Comparison of ENCODE assay signal across 9 cellular contexts in the genomic region with DNA sequence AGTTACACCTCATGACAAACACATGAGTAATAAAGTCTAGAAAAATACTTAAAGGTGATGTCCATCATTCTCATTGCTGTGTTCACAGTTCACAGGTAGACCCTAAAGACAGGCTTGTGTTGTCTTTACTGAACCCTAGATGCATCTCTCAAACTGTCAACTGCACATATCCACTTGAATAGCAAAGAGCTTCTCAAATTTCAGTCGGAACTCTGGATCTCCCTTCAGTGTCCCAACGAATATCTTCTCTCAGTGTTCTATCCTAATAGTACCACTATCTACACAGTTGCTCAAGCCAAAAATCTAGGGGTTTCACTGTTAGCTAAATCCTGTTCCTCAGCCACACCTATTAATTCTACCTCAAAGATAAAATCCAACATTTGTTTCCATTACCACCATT. TPM values are rescaled to one million over a fixed set of nuclear protein-coding genes. Genes with fewer than 3 reads are reported as not detected.
A peak's percentile ranks its signal among the peaks of the same experiment; 100 is the strongest.
DNase-seq lines count a peak whose midpoint lies in the region; ATAC-seq, FAIRE-seq and TF ChIP-seq lines count a peak whose summit lies in the region.
"Had no signal": no experiment of that assay in that cellular context is flagged by ENCODE, and none has a peak within 500 bp of the region (broad histone marks: within the 10 kb centered on the region; RNA-seq: fewer than 3 reads in every experiment).

No MANE protein-coding gene starts in this region.

- no peak for ATAC-seq in HG02623 (IDR thresholded peaks at IDR 0.05; ENCODE audit: unreplicated experiment)

- no peaks in the 10 kb centered on the region for H3F3A ChIP-seq in OCI-LY1 (ENCODE audit: insufficient read depth, low read length)

- H3K4me3 ChIP-seq in OCI-LY1 (ENCODE audit: low read depth, low read length, poor library complexity, severe bottlenecking) (peak overlapping the region; percentile 87), epithelial cell of proximal tubule (ENCODE audit: low read depth, low read length) (peak overlapping the region; percentile 61), rectal smooth muscle tissue (ENCODE audit: low read length) (peak overlapping the region; percentile 79)

- no peaks in the 10 kb centered on the region for H3K27me3 ChIP-seq in OCI-LY1 (ENCODE audit: insufficient read depth, low read length)
- no peaks in the 10 kb centered on the region for H3K27me3 ChIP-seq in rectal smooth muscle tissue (ENCODE audit: control insufficient read depth, insufficient read depth, low read length)

- no peak overlapping the region for H2AFZ ChIP-seq in OCI-LY1 (ENCODE audit: low read length)

- peak overlapping the region; percentile 87 for H3K4me2 ChIP-seq in OCI-LY1 (ENCODE audit: low read length)

- FAIRE-seq in GM12891 (lab: Jason Lieb, UNC), result no peak

- peak overlapping the region; percentile 95 for H3K27ac ChIP-seq in OCI-LY1 (ENCODE audit: low read depth, low read length, poor library complexity, severe bottlenecking)
- no peak overlapping the region for H3K27ac ChIP-seq in rectal smooth muscle tissue (ENCODE audit: low read depth, low read length)

- H3K9ac ChIP-seq in OCI-LY1 (ENCODE audit: low read length) (peak overlapping the region; percentile 98), rectal smooth muscle tissue (ENCODE audit: low read length) (no peak overlapping the region)

- no peaks in the 10 kb centered on the region for H3K9me3 ChIP-seq in OCI-LY1 (ENCODE audit: low read length)

- TF ChIP-seq POLR2A in GM12891 (IDR thresholded peaks at IDR 0.05; ENCODE audit: low read depth, low read length), result no peak

- H3K36me3 ChIP-seq in OCI-LY1 (ENCODE audit: insufficient read depth, low read length), result peaks cover 13% of the 10 kb centered on the region; the same call in 1 of the 2 replicates
- no peaks in the 10 kb centered on the region for H3K36me3 ChIP-seq in rectal smooth muscle tissue (ENCODE audit: control insufficient read depth, insufficient read depth, low read length)

- peak; percentile 34 for DNase-seq in DMS53 treated with DMSO at 0.1 percent for 48 hours (lab: John Stamatoyannopoulos, UW; ENCODE audit: unreplicated experiment)
- no peak for DNase-seq in DMS53 (lab: John Stamatoyannopoulos, UW)
- no peak for DNase-seq in epithelial cell of proximal tubule (ENCODE audit: low read depth)
- no peak for DNase-seq in GF-D8 (lab: John Stamatoyannopoulos, UW)
- DNase-seq in GM12891 (ENCODE audit: insufficient read length, low spot score), result no peak
- DNase-seq: ACHN had no signal

- no peaks in the 10 kb centered on the region for H3K9me2 ChIP-seq in OCI-LY1 (ENCODE audit: low read depth, low read length)

- H3K4me1 ChIP-seq in OCI-LY1 (ENCODE audit: insufficient read depth, low read length, severe bottlenecking) (peaks cover 51% of the 10 kb centered on the region), rectal smooth muscle tissue (ENCODE audit: control insufficient read depth, insufficient read depth, low read length) (peaks cover 15% of the 10 kb centered on the region)

- TF ChIP-seq CTCF in OCI-LY1 (IDR thresholded peaks at IDR 0.05; ENCODE audit: low read length) (no peak), epithelial cell of proximal tubule (conservative IDR thresholded peaks at IDR 0.05; ENCODE audit: low read depth, low read length) (no peak)

- H3K79me2 ChIP-seq in OCI-LY1 (ENCODE audit: insufficient read depth, low read length), result peaks cover 59% of the 10 kb centered on the region

- no peaks in the 10 kb centered on the region for H4K20me1 ChIP-seq in OCI-LY1 (ENCODE audit: insufficient read depth, low read length)

TF ChIP-seq in GM12891, 5 proteins besides CTCF, POLR2A, EP300 and RAD21:
- TF ChIP-seq PAX5 (IDR thresholded peaks at IDR 0.05; ENCODE audit: insufficient read depth, low read length, severe bottlenecking), result no peak
- TF ChIP-seq SPI1 (IDR thresholded peaks at IDR 0.05; ENCODE audit: low read depth, low read length), result no peak
- no peak for TF ChIP-seq POU2F2 (IDR thresholded peaks at IDR 0.05; ENCODE audit: low read depth, low read length)
- no peak for TF ChIP-seq TAF1 (IDR thresholded peaks at IDR 0.05; ENCODE audit: low read depth, low read length)
- TF ChIP-seq POLR2AphosphoS5 (IDR thresholded peaks at IDR 0.05; ENCODE audit: low read depth, low read length), result no peak

RNA-seq across cellular contexts. Expression of gene BOLA1, which starts 50.6 kb away (rescaled TPM):
- total RNA-seq in epithelial cell of proximal tubule, result 18.7 and 29.2 TPM in 2 replicates
- 15.7 TPM for polyA plus RNA-seq in GM12891 (2012; ENCODE audit: low read depth, missing spikeins)
